In genomic region chr2:8257502-8257901, GRCh38 we compare ENCODE assay signal across 24 cellular contexts.
"Had no signal": no experiment of that assay in that cellular context is flagged by ENCODE, and none has a peak within 500 bp of the region (broad histone marks: within the 10 kb centered on the region; RNA-seq: fewer than 3 reads in every experiment).

No MANE protein-coding gene starts in this region.

- H3K27me3 Mint-ChIP-seq: activated CD4-positive, alpha-beta memory T cell treated with anti-CD3 and anti-CD28 coated beads for 36 hours; activated naive CD8-positive, alpha-beta T cell treated with anti-CD3 and anti-CD28 coated beads, Interleukin-2, amount 50 U/mL, for 24 hours; T-helper 17 cell had no signal

- H3K27ac Mint-ChIP-seq: activated CD4-positive, alpha-beta memory T cell treated with anti-CD3 and anti-CD28 coated beads for 36 hours; activated CD4-positive, alpha-beta T cell treated with anti-CD3 and anti-CD28 coated beads, Interleukin-2, amount 10 ng/mL, durations not matched to agents 7 days and 5 days; activated naive CD4-positive, alpha-beta T cell treated with anti-CD3 and anti-CD28 coated beads, Interleukin-2, amount 50 U/mL, for 72 hours; activated naive CD8-positive, alpha-beta T cell treated with anti-CD3 and anti-CD28 coated beads, Interleukin-2, amount 50 U/mL, for 24 hours; T-helper 17 cell had no signal

- H3K36me3 ChIP-seq: breast epithelium had no signal

- ATAC-seq: activated naive CD4-positive, alpha-beta T cell treated with anti-CD3 and anti-CD28 coated beads, Interleukin-2, amount 50 U/mL, for 72 hours; activated naive CD8-positive, alpha-beta T cell treated with anti-CD3 and anti-CD28 coated beads, Interleukin-2, amount 50 U/mL, for 24 hours; activated T-cell treated with anti-CD3 and anti-CD28 coated beads, Interleukin-2, amount 50 U/mL, for 4 hours; T-helper 17 cell had no signal

- H3K27me3 ChIP-seq: breast epithelium had no signal

- H3K9me3 ChIP-seq: breast epithelium had no signal

- H3K27ac ChIP-seq: breast epithelium had no signal

- H3K4me3 Mint-ChIP-seq: activated CD4-positive, alpha-beta memory T cell treated with anti-CD3 and anti-CD28 coated beads for 36 hours; activated CD4-positive, alpha-beta T cell treated with anti-CD3 and anti-CD28 coated beads, Interleukin-2, amount 10 ng/mL, durations not matched to agents 7 days and 5 days; activated naive CD8-positive, alpha-beta T cell treated with anti-CD3 and anti-CD28 coated beads, Interleukin-2, amount 50 U/mL, for 24 hours; activated T-cell treated with anti-CD3 and anti-CD28 coated beads, Interleukin-2, amount 50 U/mL, for 4 hours; T-helper 17 cell had no signal

- DNase-seq: activated CD4-positive, alpha-beta memory T cell treated with anti-CD3 and anti-CD28 coated beads for 36 hours; activated CD4-positive, alpha-beta T cell treated with anti-CD3 and anti-CD28 coated beads, Interleukin-2, amount 10 ng/mL, durations not matched to agents 7 days and 5 days; activated CD4-positive, CD25-positive, alpha-beta regulatory T cell; activated CD8-positive, alpha-beta memory T cell treated with anti-CD3 and anti-CD28 coated beads for 24 hours; activated effector memory CD4-positive, alpha-beta T cell treated with anti-CD3 and anti-CD28 coated beads, Interleukin-2, amount 50 U/mL, for 16 hours; activated naive CD4-positive, alpha-beta T cell treated with Interleukin-2 at 50 U/mL for 16 hours; activated naive CD8-positive, alpha-beta T cell treated with anti-CD3 and anti-CD28 coated beads, Interleukin-2, amount 50 U/mL, for 24 hours; activated T-cell treated with anti-CD3 and anti-CD28 coated beads, Interleukin-2, amount 50 U/mL, for 4 hours; anterior cingulate cortex; caudate nucleus; Kasumi-1; NCI-H1105 treated with DMSO at 0.1 percent for 48 hours; NCI-H1436 treated with DMSO at 0.1 percent for 48 hours; NCI-H187; NCI-H2081 treated with DMSO at 0.1 percent for 48 hours; NCI-H226; NCI-H510A; NCI-H526 treated with DMSO at 0.1 percent for 48 hours; NCI-H82; SIG-M5; T-helper 17 cell; T-helper 9 cell had no signal

- H3K36me3 Mint-ChIP-seq: activated CD4-positive, alpha-beta memory T cell treated with anti-CD3 and anti-CD28 coated beads for 36 hours; activated naive CD4-positive, alpha-beta T cell treated with anti-CD3 and anti-CD28 coated beads, Interleukin-2, amount 50 U/mL, for 72 hours had no signal

- H3K9me3 Mint-ChIP-seq: activated CD4-positive, alpha-beta memory T cell treated with anti-CD3 and anti-CD28 coated beads for 36 hours; activated naive CD4-positive, alpha-beta T cell treated with anti-CD3 and anti-CD28 coated beads, Interleukin-2, amount 50 U/mL, for 72 hours; activated naive CD8-positive, alpha-beta T cell treated with anti-CD3 and anti-CD28 coated beads, Interleukin-2, amount 50 U/mL, for 24 hours; activated T-cell treated with anti-CD3 and anti-CD28 coated beads, Interleukin-2, amount 50 U/mL, for 4 hours had no signal

- H3K4me3 ChIP-seq: breast epithelium had no signal

- H3K4me1 ChIP-seq: breast epithelium had no signal
